24 cellular contexts compared by ENCODE assay signal in genomic region chr10:7153750-7154149, GRCh38.
DNase-seq lines count a peak whose midpoint lies in the region; ATAC-seq and TF ChIP-seq lines count a peak whose summit lies in the region.
"Had no signal": no experiment of that assay in that cellular context is flagged by ENCODE, and none has a peak within 500 bp of the region (broad histone marks: within the 10 kb centered on the region; RNA-seq: fewer than 3 reads in every experiment).

No MANE protein-coding gene starts in this region.

- 93% methylated on average over 1 of the region's 1 CpG for WGBS in esophagus muscularis mucosa

- H3K27ac ChIP-seq in RWPE1 (no peak overlapping the region), right atrium auricular region (no peak overlapping the region), esophagus muscularis mucosa (replicated peaks in 1 of 4) (no peak overlapping the region)
- H3K27ac ChIP-seq: heart right ventricle, HL-60, SJCRH30, testis had no signal

- intact Hi-C loops in esophagus muscularis mucosa (cut with DNase I) = no loop called here

- TF ChIP-seq POLR2A in esophagus muscularis mucosa (IDR thresholded peaks at IDR 0.05; ENCODE audit: low read depth) = no peak

- CTCF ChIA-PET in RWPE1 (lab: Yijun Ruan, JAX) = no interaction called here

- H3K9me3 ChIP-seq in right atrium auricular region (no peaks in the 10 kb centered on the region), esophagus muscularis mucosa (no peaks in the 10 kb centered on the region)
- H3K9me3 ChIP-seq: heart right ventricle, SJCRH30, testis had no signal

- no peak for TF ChIP-seq EP300 in esophagus muscularis mucosa (IDR thresholded peaks at IDR 0.05)

- TF ChIP-seq CTCF in RWPE1 (conservative IDR thresholded peaks at IDR 0.05; ENCODE audit: low read depth) = no peak
- TF ChIP-seq CTCF in right atrium auricular region (IDR thresholded peaks at IDR 0.05) = no peak
- no peak for TF ChIP-seq CTCF in esophagus muscularis mucosa (IDR thresholded peaks at IDR 0.05)

- H3K4me1 ChIP-seq in right atrium auricular region (no peaks in the 10 kb centered on the region), esophagus muscularis mucosa (no peaks in the 10 kb centered on the region)
- H3K4me1 ChIP-seq: testis had no signal

- DNase-seq in HS-5 (ENCODE audit: low read depth) (peak; percentile 5), RWPE1 (ENCODE audit: low spot score) (peak; percentile 44), renal cortical epithelial cell (ENCODE audit: low read depth) (peak; percentile 72), right atrium auricular region (ENCODE audit: low spot score) (no peak), esophagus muscularis mucosa (ENCODE audit: extremely low spot score) (no peak)
- DNase-seq in activated CD4-positive, CD25-positive, alpha-beta regulatory T cell (lab: John Stamatoyannopoulos, UW) = no peak
- DNase-seq: activated B cell treated with CpG ODN at 0.5 μM for 24 hours; activated CD8-positive, alpha-beta memory T cell treated with anti-CD3 and anti-CD28 coated beads for 24 hours; activated T-cell treated with anti-CD3 and anti-CD28 coated beads, Interleukin-2, amount 50 U/mL, for 72 hours; CD4-positive, alpha-beta T cell; DMS53; heart right ventricle; immature natural killer cell; NCI-H1092 treated with DMSO at 0.1 percent for 48 hours; NCI-H2081 treated with DMSO at 0.1 percent for 48 hours; NCI-H526 treated with DMSO at 0.1 percent for 48 hours; nucleus accumbens; testis had no signal

- H3K4me3 ChIP-seq in right atrium auricular region (no peak overlapping the region), esophagus muscularis mucosa (no peak overlapping the region)
- H3K4me3 ChIP-seq: heart right ventricle, lung, SJCRH30, testis had no signal

- POLR2A ChIA-PET in RWPE1 (lab: Yijun Ruan, JAX; ENCODE audit: low non-redundant PET) = no interaction called here

- ATAC-seq in esophagus mucosa (peak; percentile 42), GM18519 (IDR thresholded peaks at IDR 0.05; ENCODE audit: low FRiP score, unreplicated experiment) (no peak)
- ATAC-seq: activated T-cell treated with anti-CD3 and anti-CD28 coated beads, Interleukin-2, amount 50 U/mL, for 72 hours; HCT116; heart right ventricle had no signal

- H3K36me3 ChIP-seq in right atrium auricular region (no peaks in the 10 kb centered on the region), esophagus muscularis mucosa (no peaks in the 10 kb centered on the region)
- H3K36me3 ChIP-seq: SJCRH30 had no signal

- H3K27me3 ChIP-seq in right atrium auricular region = no peaks in the 10 kb centered on the region
- peaks cover 0 to 15% (median 0%) of the 10 kb centered on the region in 4 donors for H3K27me3 ChIP-seq in esophagus muscularis mucosa
- H3K27me3 ChIP-seq: SJCRH30, testis had no signal

Comparison
In these comparisons a context has a peak if more than half of its experiments do, and no peak if none do; other contexts are left out.
1. DNase-seq: peak in HS-5 (single experiment), RWPE1 (single experiment) and renal cortical epithelial cell (single experiment); none in activated CD4-positive, CD25-positive, alpha-beta regulatory T cell (0 of 4), right atrium auricular region (single experiment) and esophagus muscularis mucosa (single experiment).